20 cellular contexts compared by ENCODE assay signal in genomic region chr7:19202599-19202998, GRCh38. TPM values are rescaled to one million over a fixed set of nuclear protein-coding genes. Genes with fewer than 3 reads are reported as not detected.
A peak's percentile ranks its signal among the peaks of the same experiment; 100 is the strongest.
DNase-seq lines count a peak whose midpoint lies in the region; ATAC-seq, FAIRE-seq and TF ChIP-seq lines count a peak whose summit lies in the region.
"Had no signal": no experiment of that assay in that cellular context is flagged by ENCODE, and none has a peak within 500 bp of the region (broad histone marks: within the 10 kb centered on the region; RNA-seq: fewer than 3 reads in every experiment).

No MANE protein-coding gene starts in this region.

- no peaks in the 10 kb centered on the region for H3K27me3 ChIP-seq in ACC112 (ENCODE audit: insufficient read depth, low read length)
- no peaks in the 10 kb centered on the region for H3K27me3 ChIP-seq in PC-3 (ENCODE audit: low read length)
- no peaks in the 10 kb centered on the region for H3K27me3 ChIP-seq in skeletal muscle satellite cell (ENCODE audit: control insufficient read depth, insufficient read depth, low read length)
- H3K27me3 ChIP-seq in pancreas: no peaks in the 10 kb centered on the region
- H3K27me3 ChIP-seq in foreskin keratinocyte: no peaks in the 10 kb centered on the region
- H3K27me3 ChIP-seq: BLaER1 had no signal

- H3K9me2 ChIP-seq in PC-3 (replicated peaks; ENCODE audit: low read length): no peaks in the 10 kb centered on the region

- H3K27ac ChIP-seq in ACC112 (ENCODE audit: low read depth, low read length) (no peak overlapping the region), PC-3 (ENCODE audit: low read length) (no peak overlapping the region), pancreas (no peak overlapping the region), foreskin keratinocyte (no peak overlapping the region)
- H3K27ac ChIP-seq: 22Rv1, BLaER1 had no signal

- no TSS peak for BruUV-seq in PC-3 (replicated peaks; lab: Mats Ljungman, UMichigan)

- H3K4me3 ChIP-seq in ACC112 (ENCODE audit: low read depth, low read length) (no peak overlapping the region), PC-3 (ENCODE audit: low read length) (no peak overlapping the region), fibroblast of the aortic adventitia (ENCODE audit: low read depth, low read length) (no peak overlapping the region), skeletal muscle satellite cell (ENCODE audit: low read length) (no peak overlapping the region), pancreas (no peak overlapping the region)
- H3K4me3 ChIP-seq: BLaER1 had no signal

- H3K36me3 ChIP-seq in ACC112 (ENCODE audit: insufficient read depth, low read length): no peaks in the 10 kb centered on the region
- H3K36me3 ChIP-seq in PC-3 (ENCODE audit: low read depth, low read length): no peaks in the 10 kb centered on the region
- no peaks in the 10 kb centered on the region for H3K36me3 ChIP-seq in skeletal muscle satellite cell (ENCODE audit: insufficient read depth, low read length)
- no peaks in the 10 kb centered on the region for H3K36me3 ChIP-seq in pancreas
- H3K36me3 ChIP-seq: BLaER1 had no signal

- H3K79me2 ChIP-seq in ACC112 (ENCODE audit: control insufficient read depth, insufficient read depth, low read length, unreplicated experiment) (no peaks in the 10 kb centered on the region), PC-3 (ENCODE audit: low read length) (no peaks in the 10 kb centered on the region)

- no peaks in the 10 kb centered on the region for H4K20me1 ChIP-seq in PC-3 (ENCODE audit: low read length)
- H4K20me1 ChIP-seq: BLaER1 had no signal

- peak; percentile 51 for ATAC-seq in PC-3
- no peak for ATAC-seq in HG03139 (IDR thresholded peaks at IDR 0.05; ENCODE audit: unreplicated experiment)
- ATAC-seq in pancreas: no peak
- no peak for ATAC-seq in foreskin keratinocyte
- ATAC-seq: HCT116 had no signal

- intact Hi-C loops in PC-3 (cut with micrococcal nuclease) (no loop called here), pancreas (cut with DNase I) (no loop called here)

- DNase-seq in PC-3 (no peak), fibroblast of the aortic adventitia (ENCODE audit: low read depth) (peak; percentile 4), pancreas (no peak), foreskin keratinocyte (no peak)
- no peak for DNase-seq in activated CD4-positive, alpha-beta T cell treated with anti-CD3 and anti-CD28 coated beads, Interleukin-2, amount 50 U/mL, for 1 hour
- DNase-seq: AML-193; Caco-2; CD8-positive, alpha-beta memory T cell; DND-41; GDM1 had no signal

- no peak for TF ChIP-seq CTCF in PC-3 (conservative IDR thresholded peaks at IDR 0.05; ENCODE audit: low read depth, low read length)
- TF ChIP-seq CTCF in fibroblast of the aortic adventitia (IDR thresholded peaks at IDR 0.05; ENCODE audit: insufficient read depth, low read length): no peak
- TF ChIP-seq CTCF in pancreas (IDR thresholded peaks at IDR 0.05): no peak
- TF ChIP-seq CTCF in foreskin keratinocyte (conservative IDR thresholded peaks at IDR 0.05): no peak

- CTCF ChIA-PET in PC-3 (lab: Charles Lee): no interaction called here

- H3K4me2 ChIP-seq in PC-3 (ENCODE audit: low read length): no peak overlapping the region
- H3K4me2 ChIP-seq in skeletal muscle satellite cell (ENCODE audit: low read length): peak overlapping the region; percentile 47
- H3K4me2 ChIP-seq: BLaER1 had no signal

- 21 to 25% methylated on average over 2 of the region's 2 CpGs for WGBS in pancreas, 2 donors

- H2AFZ ChIP-seq in ACC112 (ENCODE audit: low read length, unreplicated experiment) (peak overlapping the region; percentile 27), PC-3 (ENCODE audit: low read length) (no peak overlapping the region)

- POLR2A ChIA-PET in PC-3 (lab: Charles Lee; ENCODE audit: unreplicated experiment): no interaction called here

- no peak for FAIRE-seq in pancreas (lab: Jason Lieb, UNC)
- FAIRE-seq: GM12892, GM19239 had no signal

- H3K9ac ChIP-seq in PC-3 (ENCODE audit: low read length) (no peak overlapping the region), skeletal muscle satellite cell (ENCODE audit: low read depth, low read length) (no peak overlapping the region)
- H3K9ac ChIP-seq: BLaER1 had no signal

- H3K9me3 ChIP-seq in PC-3 (ENCODE audit: low read length): no peaks in the 10 kb centered on the region
- H3K9me3 ChIP-seq in skeletal muscle satellite cell (replicated peaks; ENCODE audit: low read length): no peaks in the 10 kb centered on the region
- no peaks in the 10 kb centered on the region for H3K9me3 ChIP-seq in pancreas
- H3K9me3 ChIP-seq: BLaER1, Caco-2 had no signal

- H3K4me1 ChIP-seq in ACC112 (ENCODE audit: control insufficient read depth, insufficient read depth, low read length, unreplicated experiment) (peaks cover 13% of the 10 kb centered on the region), PC-3 (ENCODE audit: insufficient read depth, low read length) (no peaks in the 10 kb centered on the region; the same call in 1 of the 2 replicates), skeletal muscle satellite cell (ENCODE audit: control insufficient read depth, insufficient read depth, low read length) (peaks cover 20% of the 10 kb centered on the region), pancreas (no peaks in the 10 kb centered on the region), foreskin keratinocyte (no peaks in the 10 kb centered on the region)
- H3K4me1 ChIP-seq: Caco-2 had no signal

- no peaks in the 10 kb centered on the region for H3F3A ChIP-seq in PC-3 (ENCODE audit: low read length, unreplicated experiment)

RNA-seq across cellular contexts. Expression of gene FERD3L, which starts 57.4 kb away (rescaled TPM):
- total RNA-seq in PC-3 (2014; rRNA removed) (not detected in 2 replicates), fibroblast of the aortic adventitia (ENCODE audit: low replicate concordance) (not detected in 2 replicates), pancreas (not detected), foreskin keratinocyte (not detected in 2 replicates)
- not detected in 2 replicates for total RNA-seq in skeletal muscle satellite cell (2012; rRNA removed)
- polyA plus RNA-seq in pancreas (not detected), foreskin keratinocyte (not detected in 2 replicates)
- total RNA-seq: A673; Caco-2; CD8-positive, alpha-beta memory T cell; H4 had no signal
- polyA plus RNA-seq: CD8-positive, alpha-beta memory T cell had no signal
